9 cellular contexts compared by ENCODE assay signal in the genomic region with DNA sequence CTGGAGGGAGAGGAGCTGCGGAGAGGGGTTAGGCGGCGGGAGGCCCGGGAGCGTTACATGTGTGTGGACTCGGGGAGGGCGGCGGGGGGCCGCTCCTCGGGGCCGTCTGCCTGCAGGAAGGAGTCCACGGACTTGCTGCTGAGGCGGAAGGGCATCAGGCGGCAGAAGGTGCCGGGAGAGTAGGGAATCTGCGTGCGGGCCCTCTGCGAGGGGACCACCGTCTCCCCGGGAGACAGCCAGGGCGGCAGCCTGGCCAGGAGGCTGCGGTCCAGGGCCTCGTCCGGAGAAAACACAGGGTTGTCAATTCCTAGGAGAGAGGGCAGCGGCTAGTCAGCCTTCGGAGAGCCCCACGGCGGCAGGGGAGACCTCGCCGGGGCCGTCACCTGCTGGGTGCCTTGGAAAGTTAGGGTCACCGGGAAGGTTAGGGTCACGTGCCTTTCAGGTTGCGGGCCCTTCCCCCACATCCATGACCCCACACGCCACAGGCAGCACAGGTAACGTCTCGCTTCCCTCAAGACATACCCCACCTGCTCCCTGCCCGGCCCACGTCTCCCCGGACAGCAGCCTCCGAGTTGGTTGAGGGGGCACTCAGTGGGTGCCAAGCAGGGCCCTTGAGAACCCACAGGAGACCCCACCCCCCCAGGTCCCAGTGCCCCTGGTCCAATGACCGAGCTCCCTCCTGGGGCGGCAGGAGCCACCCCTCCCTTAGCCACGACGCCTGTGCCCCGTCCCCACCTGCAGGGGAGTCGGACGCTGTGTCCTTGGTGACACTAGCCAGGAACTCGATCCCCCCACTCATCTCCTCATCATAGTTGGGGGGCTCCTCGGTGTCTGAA. TPM values are rescaled to one million over a fixed set of nuclear protein-coding genes. Genes with fewer than 3 reads are reported as not detected.
DNase-seq lines count a peak whose midpoint lies in the region; ATAC-seq and TF ChIP-seq lines count a peak whose summit lies in the region.
"Had no signal": no experiment of that assay in that cellular context is flagged by ENCODE, and none has a peak within 500 bp of the region (broad histone marks: within the 10 kb centered on the region; RNA-seq: fewer than 3 reads in every experiment).

No MANE protein-coding gene starts in this region.

- 33% methylated on average over 37 of the region's 50 CpGs for WGBS in smooth muscle cell (ENCODE audit: low lambda C conversion rate)

- intact Hi-C loops in activated CD4-positive, alpha-beta T cell treated with anti-CD3 and anti-CD28 coated beads, Interleukin-2, amount 10 ng/mL, durations not matched to agents 24 days and 14 days (cut with micrococcal nuclease): no loop called here
- intact Hi-C loops in activated CD4-positive, alpha-beta memory T cell treated with anti-CD3 and anti-CD28 coated beads for 36 hours (cut with micrococcal nuclease): no loop called here
- intact Hi-C loops in left ventricle myocardium superior (cut with micrococcal nuclease): no loop called here

- no peaks in the 10 kb centered on the region for H3F3A ChIP-seq in smooth muscle cell (ENCODE audit: low read depth)

- peaks cover 16% of the 10 kb centered on the region for H3K36me3 Mint-ChIP-seq in activated CD4-positive, alpha-beta T cell treated with anti-CD3 and anti-CD28 coated beads, Interleukin-2, amount 10 ng/mL, durations not matched to agents 24 days and 14 days (ENCODE audit: low read depth)
- peaks cover 10% of the 10 kb centered on the region for H3K36me3 Mint-ChIP-seq in activated CD4-positive, alpha-beta memory T cell treated with anti-CD3 and anti-CD28 coated beads for 36 hours

- CTCF ChIA-PET in activated CD4-positive, alpha-beta memory T cell treated with anti-CD3 and anti-CD28 coated beads for 36 hours (lab: Charles Lee): interaction anchor here (1.3 kb wide), 1 partner anchor 27 kb away, joined by 4 read pairs; no protein-coding TSS in a partner anchor

- H3K27ac ChIP-seq in smooth muscle cell (ENCODE audit: low read depth): no peak overlapping the region

- peaks cover 14% of the 10 kb centered on the region for H3K79me2 ChIP-seq in smooth muscle cell (ENCODE audit: low read depth)

- H3K9ac ChIP-seq in smooth muscle cell (ENCODE audit: low read depth): no peak overlapping the region

- no peak overlapping the region for H2AFZ ChIP-seq in smooth muscle cell (ENCODE audit: low read depth)

- no peaks in the 10 kb centered on the region for H3K36me3 ChIP-seq in smooth muscle cell (ENCODE audit: low read depth)

- ATAC-seq in left ventricle myocardium superior (no peak), HG03135 (IDR thresholded peaks at IDR 0.05; ENCODE audit: unreplicated experiment) (no peak), GM19467 (IDR thresholded peaks at IDR 0.05; ENCODE audit: unreplicated experiment) (no peak), GM19397 (IDR thresholded peaks at IDR 0.05; ENCODE audit: unreplicated experiment) (no peak)

- H3K4me2 ChIP-seq in smooth muscle cell: peak overlapping the region; percentile 97

- H3K27me3 Mint-ChIP-seq in activated CD4-positive, alpha-beta T cell treated with anti-CD3 and anti-CD28 coated beads, Interleukin-2, amount 10 ng/mL, durations not matched to agents 24 days and 14 days: peaks cover 10% of the 10 kb centered on the region
- H3K27me3 Mint-ChIP-seq in activated CD4-positive, alpha-beta memory T cell treated with anti-CD3 and anti-CD28 coated beads for 36 hours: peaks cover 2% of the 10 kb centered on the region

- H3K27me3 ChIP-seq in smooth muscle cell (ENCODE audit: low read depth): peaks cover 12% of the 10 kb centered on the region

- H3K27ac Mint-ChIP-seq in activated CD4-positive, alpha-beta T cell treated with anti-CD3 and anti-CD28 coated beads, Interleukin-2, amount 10 ng/mL, durations not matched to agents 24 days and 14 days: peak overlapping the region; percentile 48
- no peak overlapping the region for H3K27ac Mint-ChIP-seq in activated CD4-positive, alpha-beta memory T cell treated with anti-CD3 and anti-CD28 coated beads for 36 hours

- H3K4me3 Mint-ChIP-seq in activated CD4-positive, alpha-beta T cell treated with anti-CD3 and anti-CD28 coated beads, Interleukin-2, amount 10 ng/mL, durations not matched to agents 24 days and 14 days: peak overlapping the region; percentile 80
- H3K4me3 Mint-ChIP-seq in activated CD4-positive, alpha-beta memory T cell treated with anti-CD3 and anti-CD28 coated beads for 36 hours: peak overlapping the region; percentile 67

- H3K9me3 ChIP-seq in smooth muscle cell (replicated peaks; ENCODE audit: low read depth): no peaks in the 10 kb centered on the region

- H4K20me1 ChIP-seq in smooth muscle cell (ENCODE audit: low read depth): peaks cover 33% of the 10 kb centered on the region

- H3K4me1 Mint-ChIP-seq in activated CD4-positive, alpha-beta T cell treated with anti-CD3 and anti-CD28 coated beads, Interleukin-2, amount 10 ng/mL, durations not matched to agents 24 days and 14 days: peaks cover 16% of the 10 kb centered on the region
- H3K4me1 Mint-ChIP-seq in activated CD4-positive, alpha-beta memory T cell treated with anti-CD3 and anti-CD28 coated beads for 36 hours (ENCODE audit: low read depth): peaks cover 23% of the 10 kb centered on the region

- H3K4me3 ChIP-seq in smooth muscle cell: peak overlapping the region; percentile 96

- no peak for TF ChIP-seq CTCF in smooth muscle cell (IDR thresholded peaks at IDR 0.05; ENCODE audit: borderline replicate concordance, insufficient read depth, poor library complexity, severe bottlenecking)

- no peaks in the 10 kb centered on the region for H3K9me3 Mint-ChIP-seq in activated CD4-positive, alpha-beta T cell treated with anti-CD3 and anti-CD28 coated beads, Interleukin-2, amount 10 ng/mL, durations not matched to agents 24 days and 14 days
- H3K9me3 Mint-ChIP-seq in activated CD4-positive, alpha-beta memory T cell treated with anti-CD3 and anti-CD28 coated beads for 36 hours: no peaks in the 10 kb centered on the region

- H3K4me1 ChIP-seq in smooth muscle cell (ENCODE audit: low read depth): peaks cover 15% of the 10 kb centered on the region

- DNase-seq in activated CD4-positive, alpha-beta T cell treated with anti-CD3 and anti-CD28 coated beads, Interleukin-2, amount 10 ng/mL, durations not matched to agents 24 days and 14 days: peak; percentile 71
- DNase-seq in activated CD4-positive, alpha-beta T cell treated with anti-CD3 and anti-CD28 coated beads, Interleukin-2, amount 50 U/mL, for 4 hours: no peak
- DNase-seq in activated CD4-positive, alpha-beta memory T cell treated with anti-CD3 and anti-CD28 coated beads for 36 hours: peak; percentile 25
- DNase-seq in left ventricle myocardium superior (peak; percentile 31), smooth muscle cell (lab: John Stamatoyannopoulos, UW; ENCODE audit: unreplicated experiment) (no peak)
- DNase-seq: GDM1 had no signal

- POLR2A ChIA-PET in activated CD4-positive, alpha-beta memory T cell treated with anti-CD3 and anti-CD28 coated beads for 36 hours (lab: Charles Lee): no interaction called here

RNA-seq across cellular contexts. Expression of a gene that starts 32.1 kb away (rescaled TPM):
- total RNA-seq in activated CD4-positive, alpha-beta T cell treated with anti-CD3 and anti-CD28 coated beads, Interleukin-2, amount 10 ng/mL, durations not matched to agents 24 days and 14 days: 64.5 and 67.2 TPM in 2 replicates
- 10 to 100 TPM; 49.9 to 54.5 TPM for total RNA-seq in activated CD4-positive, alpha-beta memory T cell treated with anti-CD3 and anti-CD28 coated beads for 36 hours
- total RNA-seq in left ventricle myocardium superior (49.1 TPM), smooth muscle cell (22.6 and 30.5 TPM in 2 replicates)
- polyA plus RNA-seq in smooth muscle cell: 22.9 and 23.6 TPM in 2 replicates

RNA-seq across cellular contexts. Expression of a gene that starts 49.2 kb away (rescaled TPM):
- 3.0 and 3.3 TPM in 2 replicates for total RNA-seq in activated CD4-positive, alpha-beta T cell treated with anti-CD3 and anti-CD28 coated beads, Interleukin-2, amount 10 ng/mL, durations not matched to agents 24 days and 14 days
- 1 to 10 TPM; 1.7 to 1.8 TPM for total RNA-seq in activated CD4-positive, alpha-beta memory T cell treated with anti-CD3 and anti-CD28 coated beads for 36 hours
- total RNA-seq in left ventricle myocardium superior (1.3 TPM), smooth muscle cell (1.1 and 1.8 TPM in 2 replicates)
- polyA plus RNA-seq in smooth muscle cell: 0.96 and 1.1 TPM in 2 replicates

Comparison
In these comparisons a context has a peak if more than half of its experiments do, and no peak if none do; other contexts are left out.
1. DNase-seq: peak in activated CD4-positive, alpha-beta T cell treated with anti-CD3 and anti-CD28 coated beads, Interleukin-2, amount 10 ng/mL, durations not matched to agents 24 days and 14 days (single experiment), activated CD4-positive, alpha-beta memory T cell treated with anti-CD3 and anti-CD28 coated beads for 36 hours (single experiment) and left ventricle myocardium superior (single experiment); none in activated CD4-positive, alpha-beta T cell treated with anti-CD3 and anti-CD28 coated beads, Interleukin-2, amount 50 U/mL, for 4 hours (0 of 2) and smooth muscle cell (single experiment).